ENCODE assay signal across 8 cellular contexts in genomic region chr1:192809286-192810252, GRCh38. TPM values are rescaled to one million over a fixed set of nuclear protein-coding genes. Genes with fewer than 3 reads are reported as not detected.
DNase-seq lines count a peak whose midpoint lies in the region; ATAC-seq, FAIRE-seq and TF ChIP-seq lines count a peak whose summit lies in the region.

No MANE protein-coding gene starts in this region.

- DNase-seq in ELR (ENCODE audit: low read depth) (peak; percentile 75), Kasumi-1 (lab: John Stamatoyannopoulos, UW) (peak; percentile 48 to 69), T follicular helper cell (ENCODE audit: low read depth) (peak; percentile 30), K562 (ENCODE audit: extremely low read depth in 1 of 4, low spot score in 3 of 4) (peak; percentile 14 to 64 (median 26)), GM19238 (ENCODE audit: insufficient read length, low spot score) (no peak)

- TF ChIP-seq CTCF in K562 (IDR thresholded peaks at IDR 0.05 in 2 of 3, conservative IDR thresholded peaks at IDR 0.05 in 1 of 3; ENCODE audit: insufficient read depth in 2 of 3, low read depth in 1 of 3, low read length in 3 of 3): no peak

- H3K27ac ChIP-seq in K562 (ENCODE audit: extremely low read depth, low read depth, low read length): peak overlapping the region; percentile 24; the same call in 1 of the 3 replicates
- H3K27ac ChIP-seq in iPS-18a (ENCODE audit: low read length): no peak overlapping the region
- peak overlapping the region; percentile 29 to 94 (median 83) for H3K27ac ChIP-seq in skin epidermis

- no peak for TF ChIP-seq POLR2A in K562 (conservative IDR thresholded peaks at IDR 0.05)

- intact Hi-C loops in K562 (cut with micrococcal nuclease): no loop called here

- H3K27me3 ChIP-seq in K562 (ENCODE audit: control insufficient read depth in 2 of 2, insufficient read depth in 2 of 2, low read length in 2 of 2) (no peaks in the 10 kb centered on the region), iPS-18a (ENCODE audit: control insufficient read depth, insufficient read depth, low read length) (peaks cover 24% of the 10 kb centered on the region)

- H2AFZ ChIP-seq in K562 (ENCODE audit: low read depth, low read length): peak overlapping the region; percentile 98

- H3K36me3 ChIP-seq in K562 (ENCODE audit: control insufficient read depth, insufficient read depth, low read length) (no peaks in the 10 kb centered on the region), iPS-18a (ENCODE audit: control insufficient read depth, low read depth, low read length) (peaks cover 11% of the 10 kb centered on the region)

- H4K20me1 ChIP-seq in K562 (replicated peaks; ENCODE audit: control insufficient read depth, insufficient read depth, low read length): no peaks in the 10 kb centered on the region

- CTCF ChIA-PET in K562 (lab: Yijun Ruan, JAX; ENCODE audit: low intra/inter-chr PET ratio): interaction anchor here (1.7 kb wide), 1 partner anchor 210 kb away, joined by 8 read pairs; no protein-coding TSS in a partner anchor

- peak overlapping the region; percentile 63 for H3K4me3 ChIP-seq in K562
- H3K4me3 ChIP-seq in iPS-18a (ENCODE audit: low read length): peak overlapping the region; percentile 87
- peak overlapping the region; percentile 54 to 77 (median 62) for H3K4me3 ChIP-seq in skin epidermis

- H3K9me3 ChIP-seq in K562 (replicated peaks; ENCODE audit: control insufficient read depth, insufficient read depth, low read depth, low read length) (no peaks in the 10 kb centered on the region), iPS-18a (ENCODE audit: control insufficient read depth, low read depth, low read length) (no peaks in the 10 kb centered on the region)

- FAIRE-seq in K562 (lab: Jason Lieb, UNC): no peak

- no peaks in the 10 kb centered on the region for H3K9me1 ChIP-seq in K562 (ENCODE audit: control insufficient read depth, insufficient read depth, low read length)

- WGBS in K562 (ENCODE audit: insufficient coverage, low coverage, missing lambda C conversion rate): 21% methylated on average over 26 of the region's 26 CpGs

- no peak for TF ChIP-seq RAD21 in K562 (CRISPR knock-in tag; conservative IDR thresholded peaks at IDR 0.05 in 1 of 2, IDR thresholded peaks at IDR 0.05 in 1 of 2)

- H3K79me2 ChIP-seq in K562 (ENCODE audit: control insufficient read depth, insufficient read depth, low read length): no peaks in the 10 kb centered on the region

- in situ Hi-C loops in K562 (cut with MboI): loop anchor here (10.0 kb wide), 1 partner anchor 205 kb away; no protein-coding TSS in a partner anchor

- ATAC-seq in K562: peak; percentile 63
- no peak for ATAC-seq in HG03095 (IDR thresholded peaks at IDR 0.05; ENCODE audit: unreplicated experiment)

- H3K4me2 ChIP-seq in K562 (ENCODE audit: insufficient read depth, low read length): peak overlapping the region; percentile 97

- peak overlapping the region; percentile 77 to 97 for H3K9ac ChIP-seq in K562 (ENCODE audit: insufficient read depth in 1 of 2, low read depth in 2 of 2, low read length in 2 of 2)
- H3K9ac ChIP-seq in iPS-18a (ENCODE audit: low read length): peak overlapping the region; percentile 68

- POLR2A ChIA-PET in K562 (lab: Yijun Ruan, JAX): interaction anchor here (0.6 to 2.3 kb wide), 10 partner anchors 9 to 584 kb away, joined by 3 to 7 read pairs (median 3); partner anchors contain the start of genes RO60 and UCHL5

- BruUV-seq in K562 (replicated peaks; lab: Mats Ljungman, UMichigan): TSS peak; percentile 82

- no peak for TF ChIP-seq EP300 in K562 (IDR thresholded peaks at IDR 0.05; ENCODE audit: low read length)

- H3K4me1 ChIP-seq in K562 (replicated peaks in 1 of 2; ENCODE audit: control insufficient read depth in 2 of 2, insufficient read depth in 2 of 2, low read length in 2 of 2) (peaks cover 6 to 14% of the 10 kb centered on the region in 2 experiments; a peak in 4 of 5 replicates), iPS-18a (ENCODE audit: control insufficient read depth, low read depth, low read length) (peaks cover 9% of the 10 kb centered on the region)

TF ChIP-seq in K562, 482 proteins besides CTCF, POLR2A, EP300 and RAD21 (continues in another document):
- no peak for TF ChIP-seq HBP1 (CRISPR knock-in tag; IDR thresholded peaks at IDR 0.05)
- TF ChIP-seq ARID1B (IDR thresholded peaks at IDR 0.05): no peak
- TF ChIP-seq KAT7 (CRISPR knock-in tag; IDR thresholded peaks at IDR 0.05; ENCODE audit: borderline replicate concordance): no peak
- TF ChIP-seq BRD4 (IDR thresholded peaks at IDR 0.05): no peak
- TF ChIP-seq NCOA4 (IDR thresholded peaks at IDR 0.05; ENCODE audit: partially characterized antibody): no peak
- TF ChIP-seq SPI1 (IDR thresholded peaks at IDR 0.05; ENCODE audit: borderline replicate concordance, low read depth, low read length): no peak
- TF ChIP-seq MAFF (IDR thresholded peaks at IDR 0.05; ENCODE audit: low read length): no peak
- no peak for TF ChIP-seq PBX2 (CRISPR knock-in tag; IDR thresholded peaks at IDR 0.05; ENCODE audit: low read depth)
- no peak for TF ChIP-seq PBX2 (tag; conservative IDR thresholded peaks at IDR 0.05; ENCODE audit: low read depth)
- TF ChIP-seq ZC3H4 (CRISPR knock-in tag; IDR thresholded peaks at IDR 0.05; ENCODE audit: borderline replicate concordance): no peak; the same call in 1 of the 2 replicates
- no peak for TF ChIP-seq ZNF263 (CRISPR knock-in tag; IDR thresholded peaks at IDR 0.05; ENCODE audit: borderline replicate concordance)
- no peak for TF ChIP-seq CBX3 (IDR thresholded peaks at IDR 0.05; ENCODE audit: borderline replicate concordance in 1 of 2, low read length in 2 of 2)
- 0 out of 2 replicates have a peak, but pooled peaks have one; percentile 38 for TF ChIP-seq KHSRP (IDR thresholded peaks at IDR 0.05)
- TF ChIP-seq SRSF3 (IDR thresholded peaks at IDR 0.05; ENCODE audit: insufficient read depth, low read length): no peak
- TF ChIP-seq MXI1 (IDR thresholded peaks at IDR 0.05; ENCODE audit: low read depth, low read length): no peak
- TF ChIP-seq MCM5 (IDR thresholded peaks at IDR 0.05; ENCODE audit: low read depth): no peak
- TF ChIP-seq MEIS2 (IDR thresholded peaks at IDR 0.05; ENCODE audit: partially characterized antibody): no peak
- no peak for TF ChIP-seq POLR3G (IDR thresholded peaks at IDR 0.05; ENCODE audit: extremely low read depth, insufficient read length, insufficient replicate concordance)
- no peak for TF ChIP-seq RUNX1 (IDR thresholded peaks at IDR 0.05; ENCODE audit: low read depth)
- no peak for TF ChIP-seq MBD2 (IDR thresholded peaks at IDR 0.05; ENCODE audit: borderline replicate concordance, low read depth)

RNA-seq across cellular contexts. Expression of gene RGS2, which starts 0.7 kb away (rescaled TPM):
- total RNA-seq in K562 (2011; cell fraction: chromatin; rRNA removed; ENCODE audit: low replicate concordance): 1.2 and 5.1 TPM in 2 replicates
- 2.8 TPM in 2 replicates for total RNA-seq in K562 (2011; cell fraction: nucleolus; rRNA removed)
- total RNA-seq in K562 (2011; cell fraction: nucleoplasm; rRNA removed): 2.6 and 4.7 TPM in 2 replicates
- 2.5 and 2.8 TPM in 2 replicates for total RNA-seq in K562 (2014; rRNA removed)
- 4.0 and 4.4 TPM in 2 replicates for total RNA-seq in K562 (2014; rRNA removed; fragmentation: Illumina TruSeq; extraction: Trizol)
- total RNA-seq in K562 (2015; rRNA removed; fragmentation: Illumina TruSeq; extraction: Trizol): 2.5 and 2.7 TPM in 2 replicates
- total RNA-seq in K562 (2021): 2.8 and 4.1 TPM in 2 replicates
- polyA plus RNA-seq in K562 (2011; rRNA removed): 2.6 and 3.8 TPM in 2 replicates
- 0.51 and 1.2 TPM in 2 replicates for polyA plus RNA-seq in K562 (2011; cell fraction: cytosol; rRNA removed)
- polyA plus RNA-seq in K562 (2011; cell fraction: nucleus; rRNA removed): 0.98 and 1.8 TPM in 2 replicates
- polyA plus RNA-seq in K562 (2012): 2.4 and 2.6 TPM in 2 replicates
- 2.7 and 4.1 TPM in 2 replicates for polyA plus RNA-seq in K562 (2014; fragmentation: Illumina TruSeq; extraction: Trizol)
- 1 to 10 TPM; 4.7 to 5.4 TPM for polyA plus RNA-seq in K562 (2014; fragmentation: Nextera tagmentation; extraction: Ambion mirVana)
- 3.1 and 3.2 TPM in 2 replicates for polyA plus RNA-seq in K562 (2014; rRNA removed)
- 2.1 and 2.5 TPM in 2 replicates for polyA minus RNA-seq in K562 (2011; rRNA and poly(A)+ RNA removed)
- 5.1 and 5.3 TPM in 2 replicates for polyA minus RNA-seq in K562 (2011; cell fraction: cytosol; rRNA and poly(A)+ RNA removed)
- 1.3 and 5.6 TPM in 2 replicates for polyA minus RNA-seq in K562 (2011; cell fraction: nucleus; rRNA and poly(A)+ RNA removed)
